ENCODE assay signal across 30 cellular contexts in genomic region chr13:77383097-77383496, GRCh38.
"Had no signal": no experiment of that assay in that cellular context is flagged by ENCODE, and none has a peak within 500 bp of the region (broad histone marks: within the 10 kb centered on the region; RNA-seq: fewer than 3 reads in every experiment).

No MANE protein-coding gene starts in this region.

- DNase-seq: colonic mucosa; effector CD8-positive, alpha-beta T cell; endodermal cell; foreskin melanocyte; hypothalamus; left cardiac atrium; left lung; mesenchymal stem cell; mucosa of descending colon; naive B cell; stimulated activated CD4-positive, alpha-beta T cell treated with anti-CD3 and anti-CD28 coated beads, Interleukin-12 subunit alpha, Interleukin-12 subunit beta, amount 100 ng/mL, for 4 hours; stimulated activated CD4-positive, alpha-beta T cell treated with anti-CD3 and anti-CD28 coated beads, Interleukin-1b, Interleukin-23, amount 100 ng/mL, for 48 hours; stimulated activated CD4-positive, alpha-beta T cell treated with anti-CD3 and anti-CD28 coated beads, Interleukin-4, amount 100 ng/mL, for 1 hour; stimulated activated CD8-positive, alpha-beta memory T cell treated with anti-CD3 and anti-CD28 coated beads, Interleukin-4, amount 100 ng/mL, for 48 hours; stimulated activated naive CD4-positive, alpha-beta T cell; stimulated activated naive CD8-positive, alpha-beta T cell treated with anti-CD3 and anti-CD28 coated beads, Interleukin-15, amount 100 ng/mL, for 72 hours; transverse colon; upper lobe of right lung had no signal

- H3K27ac Mint-ChIP-seq: dendritic cell treated with granulocyte-macrophage colony-stimulating factor and Interleukin-4, amounts not matched to agents 40 ng/mL and 50 ng/mL, for 4 days; endodermal cell; mesothelial cell of epicardium; naive B cell; natural killer cell treated with Interleukin-12 subunit alpha and Interleukin-12 subunit beta and Interleukin-15 and Interleukin-18, amount 100 ng/mL, for 72 hours; stimulated activated naive CD8-positive, alpha-beta T cell treated with anti-CD3 and anti-CD28 coated beads, Interleukin-15, amount 100 ng/mL, for 72 hours had no signal

- H3K27me3 ChIP-seq: colonic mucosa, left lung, right atrium auricular region, suprapubic skin, transverse colon, upper lobe of right lung, vagina had no signal

- H3K36me3 Mint-ChIP-seq: mesothelial cell of epicardium; naive B cell; natural killer cell treated with Interleukin-12 subunit alpha and Interleukin-12 subunit beta and Interleukin-15 and Interleukin-18, amount 100 ng/mL, for 72 hours had no signal

- H3K27me3 Mint-ChIP-seq: naive B cell had no signal

- H3K4me1 ChIP-seq: colonic mucosa, left lung, prostate gland, transverse colon, upper lobe of right lung had no signal

- H3K4me3 ChIP-seq: colonic mucosa, left lung, mucosa of descending colon, prostate gland, right atrium auricular region, smooth muscle cell, suprapubic skin, transverse colon, upper lobe of right lung, vagina had no signal

- H3K4me2 ChIP-seq: smooth muscle cell had no signal

- ATAC-seq: esophagus mucosa; left cardiac atrium; left lung; mucosa of descending colon; natural killer cell treated with Interleukin-12 subunit alpha and Interleukin-12 subunit beta and Interleukin-15 and Interleukin-18, amount 100 ng/mL, for 72 hours; sciatic nerve; stimulated activated naive CD8-positive, alpha-beta T cell treated with anti-CD3 and anti-CD28 coated beads, Interleukin-15, amount 100 ng/mL, for 72 hours; upper lobe of right lung had no signal

- H3K9me3 Mint-ChIP-seq: dendritic cell treated with granulocyte-macrophage colony-stimulating factor and Interleukin-4, amounts not matched to agents 40 ng/mL and 50 ng/mL, for 4 days; natural killer cell treated with Interleukin-12 subunit alpha and Interleukin-12 subunit beta and Interleukin-15 and Interleukin-18, amount 100 ng/mL, for 72 hours; neural crest cell; stimulated activated naive CD8-positive, alpha-beta T cell treated with anti-CD3 and anti-CD28 coated beads, Interleukin-15, amount 100 ng/mL, for 72 hours had no signal

- H3K27ac ChIP-seq: colonic mucosa, epithelial cell of prostate, left lung, prostate gland, right atrium auricular region, suprapubic skin, transverse colon, upper lobe of right lung, vagina had no signal

- H3K4me1 Mint-ChIP-seq: mesothelial cell of epicardium had no signal

- H3K36me3 ChIP-seq: colonic mucosa, left lung, prostate gland, right atrium auricular region, suprapubic skin, transverse colon, upper lobe of right lung, vagina had no signal

- H3K9me3 ChIP-seq: colonic mucosa, left lung, mucosa of descending colon, prostate gland, suprapubic skin, transverse colon, upper lobe of right lung, vagina had no signal

- H3K4me3 Mint-ChIP-seq: dendritic cell treated with granulocyte-macrophage colony-stimulating factor and Interleukin-4, amounts not matched to agents 40 ng/mL and 50 ng/mL, for 4 days; endodermal cell; mesothelial cell of epicardium; naive B cell; natural killer cell treated with Interleukin-12 subunit alpha and Interleukin-12 subunit beta and Interleukin-15 and Interleukin-18, amount 100 ng/mL, for 72 hours; neural crest cell; stimulated activated naive CD8-positive, alpha-beta T cell treated with anti-CD3 and anti-CD28 coated beads, Interleukin-15, amount 100 ng/mL, for 72 hours had no signal
